Comparison of ENCODE assay signal across 21 cellular contexts in genomic region chr9:82223442-82223841, GRCh38.
"Had no signal": no experiment of that assay in that cellular context is flagged by ENCODE, and none has a peak within 500 bp of the region (broad histone marks: within the 10 kb centered on the region; RNA-seq: fewer than 3 reads in every experiment).

No MANE protein-coding gene starts in this region.

- DNase-seq: activated CD4-positive, alpha-beta T cell treated with anti-CD3 and anti-CD28 coated beads, Interleukin-2, amount 10 ng/mL, durations not matched to agents 24 days and 14 days; activated CD8-positive, alpha-beta T cell treated with anti-CD3 and anti-CD28 coated beads for 36 hours; activated naive CD4-positive, alpha-beta T cell treated with anti-CD3 and anti-CD28 coated beads for 36 hours; activated naive CD8-positive, alpha-beta T cell treated with anti-CD3 and anti-CD28 coated beads, Interleukin-2, amount 50 U/mL, for 24 hours; activated T-cell treated with anti-CD3 and anti-CD28 coated beads, Interleukin-2, amount 50 U/mL, for 1 hour; aorta; effector CD8-positive, alpha-beta T cell; foreskin keratinocyte; glutamatergic neuron; hippocampal formation; left lung; nephron progenitor cell; occipital lobe; stimulated activated CD4-positive, alpha-beta T cell treated with anti-CD3 and anti-CD28 coated beads, Interleukin-12 subunit alpha, Interleukin-12 subunit beta, amount 100 ng/mL, for 4 hours; stimulated activated CD4-positive, alpha-beta T cell treated with anti-CD3 and anti-CD28 coated beads, Interleukin-1b, Interleukin-23, amount 100 ng/mL, for 48 hours; stimulated activated naive CD4-positive, alpha-beta T cell treated with Interleukin-2 at 50 U/mL for 16 hours; T-helper 1 cell; T-helper 9 cell; tibial artery had no signal

- FAIRE-seq: keratinocyte, urothelium cell line had no signal

- H3K4me3 ChIP-seq: left lung, tibial artery had no signal
